Comparison of ENCODE assay signal across 28 cellular contexts in the genomic region with DNA sequence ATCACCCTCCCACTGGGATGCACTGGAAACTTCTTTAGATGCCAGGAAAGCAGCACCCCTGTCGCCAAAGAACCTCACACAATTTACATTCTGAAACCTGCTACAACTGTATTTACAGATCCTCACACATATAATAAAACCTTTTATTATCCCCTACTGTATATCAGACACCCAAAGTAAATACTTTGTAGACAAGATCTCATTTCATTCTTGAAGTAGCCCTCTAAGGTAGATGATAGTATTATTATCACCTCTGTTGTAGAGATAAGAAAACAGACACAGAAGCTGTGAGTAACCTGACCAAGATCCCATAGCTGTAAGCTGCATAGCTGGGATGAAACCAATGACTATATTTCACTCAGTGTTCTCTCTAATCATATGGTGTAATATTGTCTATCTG. TPM values are rescaled to one million over a fixed set of nuclear protein-coding genes. Genes with fewer than 3 reads are reported as not detected.
DNase-seq lines count a peak whose midpoint lies in the region; ATAC-seq, FAIRE-seq and TF ChIP-seq lines count a peak whose summit lies in the region.
"Had no signal": no experiment of that assay in that cellular context is flagged by ENCODE, and none has a peak within 500 bp of the region (broad histone marks: within the 10 kb centered on the region; RNA-seq: fewer than 3 reads in every experiment).

No MANE protein-coding gene starts in this region.

- no peaks in the 10 kb centered on the region for H3K36me3 ChIP-seq in kidney (ENCODE audit: control insufficient read depth in 1 of 2, insufficient read depth in 2 of 2, low read length in 2 of 2)
- H3K36me3 ChIP-seq: BE2C, HAP-1, tibial nerve had no signal

- H3K4me3 ChIP-seq in kidney (ENCODE audit: low read length in 2 of 2): no peak overlapping the region
- H3K4me3 ChIP-seq: HAP-1, tibial nerve had no signal

- H3K9ac ChIP-seq in kidney (ENCODE audit: low read length in 2 of 2): no peak overlapping the region

- ATAC-seq in activated CD4-positive, alpha-beta T cell treated with anti-CD3 and anti-CD28 coated beads for 36 hours: peak; percentile 21
- ATAC-seq in HG03159 (IDR thresholded peaks at IDR 0.05; ENCODE audit: unreplicated experiment): peak; percentile 2
- no peak for ATAC-seq in GM19467 (IDR thresholded peaks at IDR 0.05; ENCODE audit: unreplicated experiment)
- ATAC-seq: left cardiac atrium; right cardiac atrium; stimulated activated naive CD8-positive, alpha-beta T cell treated with anti-CD3 and anti-CD28 coated beads, Interleukin-15, amount 100 ng/mL, for 72 hours had no signal

- H3K9me3 ChIP-seq in kidney (ENCODE audit: control insufficient read depth in 1 of 2, low read length in 2 of 2): no peaks in the 10 kb centered on the region
- H3K9me3 ChIP-seq: BE2C, HAP-1, tibial nerve had no signal

- no peak for DNase-seq in activated CD4-positive, alpha-beta T cell treated with anti-CD3 and anti-CD28 coated beads for 36 hours
- DNase-seq in activated CD4-positive, alpha-beta T cell treated with anti-CD3 and anti-CD28 coated beads, Interleukin-2, amount 50 U/mL, for 48 hours: no peak
- DNase-seq in activated T-helper 2 cell treated with anti-CD3 and anti-CD28 coated beads, Interferon-gamma antibody, Interleukin-2, Interleukin-4, amounts not matched to agents 10 μg/mL and 5 μg/mL and 100 μg/mL, durations not matched to agents 14 hours and 24 hours and 36 hours (ENCODE audit: low spot score): no peak
- DNase-seq in progenitor cell of endocrine pancreas (ENCODE audit: low spot score, unreplicated experiment) (no peak), kidney (no peak), amniotic stem cell (lab: John Stamatoyannopoulos, UW) (no peak)
- DNase-seq: activated naive CD4-positive, alpha-beta T cell treated with anti-CD3 and anti-CD28 coated beads for 36 hours; activated T-cell treated with anti-CD3 and anti-CD28 coated beads for 4 hours; BE2C; head of caudate nucleus; Kasumi-1; left cardiac atrium; naive B cell; NCI-H1105; NCI-H2029; NCI-H510A treated with DMSO at 0.1 percent for 48 hours; right cardiac atrium; stimulated activated naive CD8-positive, alpha-beta T cell treated with anti-CD3 and anti-CD28 coated beads, Interleukin-15, amount 100 ng/mL, for 72 hours had no signal

- H3K27ac Mint-ChIP-seq in activated CD4-positive, alpha-beta T cell treated with anti-CD3 and anti-CD28 coated beads for 36 hours: no peak overlapping the region
- H3K27ac Mint-ChIP-seq in activated T-helper 2 cell treated with anti-CD3 and anti-CD28 coated beads, Interferon-gamma antibody, Interleukin-2, Interleukin-4, amounts not matched to agents 10 μg/mL and 5 μg/mL and 100 μg/mL, durations not matched to agents 14 hours and 24 hours and 36 hours: peak overlapping the region; percentile 45
- H3K27ac Mint-ChIP-seq in progenitor cell of endocrine pancreas: peak overlapping the region; percentile 37
- H3K27ac Mint-ChIP-seq: activated naive CD4-positive, alpha-beta T cell treated with anti-CD3 and anti-CD28 coated beads for 36 hours; memory B cell had no signal

- H3K9me3 Mint-ChIP-seq in activated CD4-positive, alpha-beta T cell treated with anti-CD3 and anti-CD28 coated beads for 36 hours (ENCODE audit: low read depth): no peaks in the 10 kb centered on the region
- no peaks in the 10 kb centered on the region for H3K9me3 Mint-ChIP-seq in activated T-helper 2 cell treated with anti-CD3 and anti-CD28 coated beads, Interferon-gamma antibody, Interleukin-2, Interleukin-4, amounts not matched to agents 10 μg/mL and 5 μg/mL and 100 μg/mL, durations not matched to agents 14 hours and 24 hours and 36 hours
- no peaks in the 10 kb centered on the region for H3K9me3 Mint-ChIP-seq in progenitor cell of endocrine pancreas (ENCODE audit: low read depth)
- H3K9me3 Mint-ChIP-seq: activated naive CD4-positive, alpha-beta T cell treated with anti-CD3 and anti-CD28 coated beads for 36 hours; central memory CD8-positive, alpha-beta T cell; memory B cell; naive B cell had no signal

- peaks cover 46% of the 10 kb centered on the region for H3K4me1 Mint-ChIP-seq in activated CD4-positive, alpha-beta T cell treated with anti-CD3 and anti-CD28 coated beads for 36 hours
- peaks cover 51% of the 10 kb centered on the region for H3K4me1 Mint-ChIP-seq in activated T-helper 2 cell treated with anti-CD3 and anti-CD28 coated beads, Interferon-gamma antibody, Interleukin-2, Interleukin-4, amounts not matched to agents 10 μg/mL and 5 μg/mL and 100 μg/mL, durations not matched to agents 14 hours and 24 hours and 36 hours (ENCODE audit: low read depth)
- peaks cover 9% of the 10 kb centered on the region for H3K4me1 Mint-ChIP-seq in progenitor cell of endocrine pancreas (ENCODE audit: low read depth)

- no peaks in the 10 kb centered on the region for H3K36me3 Mint-ChIP-seq in activated CD4-positive, alpha-beta T cell treated with anti-CD3 and anti-CD28 coated beads for 36 hours (ENCODE audit: low read depth)
- peaks cover 5% of the 10 kb centered on the region for H3K36me3 Mint-ChIP-seq in activated T-helper 2 cell treated with anti-CD3 and anti-CD28 coated beads, Interferon-gamma antibody, Interleukin-2, Interleukin-4, amounts not matched to agents 10 μg/mL and 5 μg/mL and 100 μg/mL, durations not matched to agents 14 hours and 24 hours and 36 hours (ENCODE audit: low read depth)
- no peaks in the 10 kb centered on the region for H3K36me3 Mint-ChIP-seq in progenitor cell of endocrine pancreas (ENCODE audit: insufficient read depth)
- H3K36me3 Mint-ChIP-seq: memory B cell, naive B cell had no signal

- TF ChIP-seq CTCF in progenitor cell of endocrine pancreas (IDR thresholded peaks at IDR 0.05; ENCODE audit: unreplicated experiment): no peak
- TF ChIP-seq CTCF in kidney (IDR thresholded peaks at IDR 0.05; ENCODE audit: borderline replicate concordance, extremely low read depth, insufficient read depth): no peak

- peaks cover 28% of the 10 kb centered on the region for H3K27me3 Mint-ChIP-seq in activated CD4-positive, alpha-beta T cell treated with anti-CD3 and anti-CD28 coated beads for 36 hours
- no peaks in the 10 kb centered on the region for H3K27me3 Mint-ChIP-seq in activated T-helper 2 cell treated with anti-CD3 and anti-CD28 coated beads, Interferon-gamma antibody, Interleukin-2, Interleukin-4, amounts not matched to agents 10 μg/mL and 5 μg/mL and 100 μg/mL, durations not matched to agents 14 hours and 24 hours and 36 hours (ENCODE audit: low read depth)
- H3K27me3 Mint-ChIP-seq in progenitor cell of endocrine pancreas: peaks cover 8% of the 10 kb centered on the region

- CTCF ChIA-PET in activated CD4-positive, alpha-beta T cell treated with anti-CD3 and anti-CD28 coated beads for 36 hours (lab: Charles Lee): interaction anchor here (1.0 to 1.4 kb wide), 5 partner anchors 15 to 311 kb away, joined by 3 to 7 read pairs (median 3); partner anchors contain the start of genes CDC26 and PRPF4

- H3K4me1 ChIP-seq in kidney (ENCODE audit: control insufficient read depth in 1 of 2, insufficient read depth in 1 of 2, low read depth in 1 of 2, low read length in 2 of 2): peaks cover 4 to 6% of the 10 kb centered on the region in 2 donors
- H3K4me1 ChIP-seq: HAP-1 had no signal

- intact Hi-C loops in activated CD4-positive, alpha-beta T cell treated with anti-CD3 and anti-CD28 coated beads for 36 hours (cut with DNase I, micrococcal nuclease): loop anchor here in 1 of 2 experiments (5.0 to 10.0 kb wide), 2 partner anchors 195 to 293 kb away; partner anchors contain the start of genes SLC31A2 and ZFP37
- intact Hi-C loops in activated T-helper 2 cell treated with anti-CD3 and anti-CD28 coated beads, Interferon-gamma antibody, Interleukin-2, Interleukin-4, amounts not matched to agents 10 μg/mL and 5 μg/mL and 100 μg/mL, durations not matched to agents 14 hours and 24 hours and 36 hours (cut with micrococcal nuclease): no loop called here
- intact Hi-C loops in kidney (cut with DNase I): no loop called here

- POLR2A ChIA-PET in activated CD4-positive, alpha-beta T cell treated with anti-CD3 and anti-CD28 coated beads for 36 hours (lab: Charles Lee): no interaction called here

- no peak overlapping the region for H3K27ac ChIP-seq in kidney (ENCODE audit: low read depth in 2 of 2, low read length in 2 of 2)
- H3K27ac ChIP-seq: epithelial cell of prostate, tibial nerve had no signal

- FAIRE-seq in kidney (lab: Jason Lieb, UNC): no peak
- FAIRE-seq: A204.1 had no signal

- no peak overlapping the region for H3K4me3 Mint-ChIP-seq in activated CD4-positive, alpha-beta T cell treated with anti-CD3 and anti-CD28 coated beads for 36 hours
- no peak overlapping the region for H3K4me3 Mint-ChIP-seq in activated T-helper 2 cell treated with anti-CD3 and anti-CD28 coated beads, Interferon-gamma antibody, Interleukin-2, Interleukin-4, amounts not matched to agents 10 μg/mL and 5 μg/mL and 100 μg/mL, durations not matched to agents 14 hours and 24 hours and 36 hours (ENCODE audit: low read depth)
- no peak overlapping the region for H3K4me3 Mint-ChIP-seq in progenitor cell of endocrine pancreas (ENCODE audit: low read depth)
- H3K4me3 Mint-ChIP-seq: central memory CD8-positive, alpha-beta T cell had no signal

RNA-seq across cellular contexts. Expression of gene BSPRY, which starts 1.9 kb away (rescaled TPM):
- 1 to 10 TPM; 5.7 to 6.6 TPM for total RNA-seq in activated CD4-positive, alpha-beta T cell treated with anti-CD3 and anti-CD28 coated beads for 36 hours
- 11.1 and 12.5 TPM in 2 replicates for total RNA-seq in activated T-helper 2 cell treated with anti-CD3 and anti-CD28 coated beads, Interferon-gamma antibody, Interleukin-2, Interleukin-4, amounts not matched to agents 10 μg/mL and 5 μg/mL and 100 μg/mL, durations not matched to agents 14 hours and 24 hours and 36 hours
- total RNA-seq in progenitor cell of endocrine pancreas: 18.8 and 19.7 TPM in 2 replicates
- total RNA-seq in kidney: 14.5 TPM
- polyA plus RNA-seq in kidney (ENCODE audit: insufficient read depth, low read depth, low replicate concordance): 18.0 TPM
- total RNA-seq: osteocyte, RPMI7951 had no signal

RNA-seq across cellular contexts. Expression of gene WDR31, which starts 7.4 kb away (rescaled TPM):
- 1 to 10 TPM; 1.7 to 2.1 TPM for total RNA-seq in activated CD4-positive, alpha-beta T cell treated with anti-CD3 and anti-CD28 coated beads for 36 hours
- total RNA-seq in activated T-helper 2 cell treated with anti-CD3 and anti-CD28 coated beads, Interferon-gamma antibody, Interleukin-2, Interleukin-4, amounts not matched to agents 10 μg/mL and 5 μg/mL and 100 μg/mL, durations not matched to agents 14 hours and 24 hours and 36 hours: 1.9 and 2.1 TPM in 2 replicates
- total RNA-seq in progenitor cell of endocrine pancreas: 5.1 and 5.7 TPM in 2 replicates
- total RNA-seq in kidney: 8.7 TPM
- 3.1 TPM for polyA plus RNA-seq in kidney (ENCODE audit: insufficient read depth, low read depth, low replicate concordance)

RNA-seq across cellular contexts. Expression of gene HDHD3, which starts 29.3 kb away (rescaled TPM):
- total RNA-seq in activated CD4-positive, alpha-beta T cell treated with anti-CD3 and anti-CD28 coated beads for 36 hours: 10 to 100 TPM; 12.7 to 16.5 TPM
- 18.7 and 18.8 TPM in 2 replicates for total RNA-seq in activated T-helper 2 cell treated with anti-CD3 and anti-CD28 coated beads, Interferon-gamma antibody, Interleukin-2, Interleukin-4, amounts not matched to agents 10 μg/mL and 5 μg/mL and 100 μg/mL, durations not matched to agents 14 hours and 24 hours and 36 hours
- 77.4 and 83.9 TPM in 2 replicates for total RNA-seq in progenitor cell of endocrine pancreas
- total RNA-seq in kidney: 29.8 TPM
- polyA plus RNA-seq in kidney (ENCODE audit: insufficient read depth, low read depth, low replicate concordance): 107 TPM

RNA-seq across cellular contexts. Expression of gene RNF183, which starts 44.3 kb away (rescaled TPM):
- under 1 TPM; 0.37 to 0.64 TPM for total RNA-seq in activated CD4-positive, alpha-beta T cell treated with anti-CD3 and anti-CD28 coated beads for 36 hours
- total RNA-seq in activated T-helper 2 cell treated with anti-CD3 and anti-CD28 coated beads, Interferon-gamma antibody, Interleukin-2, Interleukin-4, amounts not matched to agents 10 μg/mL and 5 μg/mL and 100 μg/mL, durations not matched to agents 14 hours and 24 hours and 36 hours: 0.30 TPM in 1 of 2 replicates, not detected in the other
- total RNA-seq in progenitor cell of endocrine pancreas (0.26 and 0.44 TPM in 2 replicates), kidney (3.6 TPM)
- 8.1 TPM for polyA plus RNA-seq in kidney (ENCODE audit: insufficient read depth, low read depth, low replicate concordance)
- total RNA-seq: activated naive CD4-positive, alpha-beta T cell treated with anti-CD3 and anti-CD28 coated beads for 36 hours; left cardiac atrium; osteocyte; right cardiac atrium; RPMI7951 had no signal
- polyA plus RNA-seq: right cardiac atrium had no signal

RNA-seq across cellular contexts. Expression of gene ALAD, which starts 53.6 kb away (rescaled TPM):
- 10 to 100 TPM; 20.2 to 30.1 TPM for total RNA-seq in activated CD4-positive, alpha-beta T cell treated with anti-CD3 and anti-CD28 coated beads for 36 hours
- total RNA-seq in activated T-helper 2 cell treated with anti-CD3 and anti-CD28 coated beads, Interferon-gamma antibody, Interleukin-2, Interleukin-4, amounts not matched to agents 10 μg/mL and 5 μg/mL and 100 μg/mL, durations not matched to agents 14 hours and 24 hours and 36 hours: 27.9 and 28.3 TPM in 2 replicates
- total RNA-seq in progenitor cell of endocrine pancreas: 59.3 and 64.3 TPM in 2 replicates
- 35.4 TPM for total RNA-seq in kidney
- polyA plus RNA-seq in kidney (ENCODE audit: insufficient read depth, low read depth, low replicate concordance): 64.1 TPM
